ENCODE assay signal across 8 cellular contexts in the genomic region with DNA sequence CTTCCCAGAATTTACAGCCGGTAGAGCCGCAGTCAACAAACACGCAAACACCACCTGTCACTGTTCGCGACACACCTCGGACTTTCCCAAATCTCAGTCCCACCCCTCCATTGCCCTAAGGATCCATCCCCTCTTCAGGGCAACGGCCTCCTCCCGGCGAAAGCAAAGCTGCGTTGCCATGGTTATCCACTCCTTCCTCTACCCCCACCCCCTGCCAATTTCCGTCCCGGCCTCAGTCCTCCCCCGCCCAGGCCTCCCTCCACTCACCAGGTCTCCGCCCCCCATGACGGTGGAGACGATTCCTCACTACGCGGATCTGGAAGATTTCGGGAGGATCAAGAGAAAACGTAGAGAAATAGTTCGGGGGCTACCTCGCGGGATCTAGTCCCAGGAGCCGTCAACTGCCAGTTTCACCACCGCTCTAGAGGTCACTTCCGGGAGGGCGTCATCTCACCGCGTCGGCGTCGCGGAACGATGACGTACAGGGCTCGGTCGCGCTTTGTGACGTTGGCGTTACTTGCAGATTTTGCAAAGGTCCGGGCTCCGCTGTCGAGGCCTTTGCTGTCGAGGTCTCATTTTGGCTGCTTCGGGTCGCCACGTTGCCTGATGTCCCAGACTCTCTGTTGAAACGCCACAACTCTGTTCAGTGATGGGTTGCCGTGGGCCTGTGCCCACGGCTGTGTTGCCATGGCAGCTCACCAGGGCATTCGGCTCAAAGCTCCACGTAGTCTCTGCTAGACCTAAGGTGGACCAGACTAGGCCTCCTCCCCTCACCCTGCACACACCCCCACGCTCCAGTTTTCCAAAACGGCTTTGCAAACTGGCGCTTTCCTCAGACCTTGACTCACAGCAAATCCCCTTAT.
DNase-seq lines count a peak whose midpoint lies in the region; FAIRE-seq and TF ChIP-seq lines count a peak whose summit lies in the region.

A gene (minus strand): TSS at position 423 of the 863 bp plus-strand sequence. CDS start 138 bp downstream, at position 285.

- no peaks in the 10 kb centered on the region; the same call in 1 of the 2 replicates for H4K20me1 ChIP-seq in DOHH2 (ENCODE audit: control insufficient read depth, insufficient read depth, low read depth, low read length)
- H4K20me1 ChIP-seq in MM.1S (ENCODE audit: insufficient read depth, low read length), result no peaks in the 10 kb centered on the region; the same call in 1 of the 2 replicates

- peaks cover 18% of the 10 kb centered on the region for H3K4me1 ChIP-seq in DOHH2 (ENCODE audit: control insufficient read depth, low read length)
- H3K4me1 ChIP-seq in MM.1S (ENCODE audit: low read length), result peaks cover 9% of the 10 kb centered on the region

- H3K4me3 ChIP-seq in DOHH2 (ENCODE audit: low read length) (peak within 1 kb of the TSS; percentile 87), MM.1S (ENCODE audit: low read length) (peak within 1 kb of the TSS; percentile 97)

- H3K79me2 ChIP-seq in DOHH2 (ENCODE audit: control insufficient read depth, low read length), result peaks cover 48% of the 10 kb centered on the region
- H3K79me2 ChIP-seq in MM.1S (ENCODE audit: low read length), result peaks cover 51% of the 10 kb centered on the region

- H3K9me2 ChIP-seq in DOHH2 (replicated peaks; ENCODE audit: control insufficient read depth, low read length) (no peaks in the 10 kb centered on the region), MM.1S (replicated peaks; ENCODE audit: insufficient read depth, low read length) (no peaks in the 10 kb centered on the region)

- TF ChIP-seq POLR2A in H54 (IDR thresholded peaks at IDR 0.05; ENCODE audit: low read depth, low read length), result peak; percentile 62

- H3K4me2 ChIP-seq in DOHH2 (ENCODE audit: low read length) (peak within 1 kb of the TSS; percentile 68), MM.1S (ENCODE audit: low read depth, low read length) (peak within 1 kb of the TSS; percentile 84)

- peaks cover 10% of the 10 kb centered on the region for H3K36me3 Mint-ChIP-seq in nephron progenitor cell (ENCODE audit: low read depth)
- peaks cover 18% of the 10 kb centered on the region for H3K36me3 Mint-ChIP-seq in stimulated activated naive CD8-positive, alpha-beta T cell treated with anti-CD3 and anti-CD28 coated beads, Interleukin-15, Interleukin-2, amounts not matched to agents 100 ng/mL and 50 ng/mL, for 24 hours (ENCODE audit: low read depth)

- no peak for FAIRE-seq in H54 (lab: Jason Lieb, UNC)

- DNase-seq in H54 (ENCODE audit: insufficient read length, low spot score), result peak; percentile 76
- DNase-seq in MM.1S, result peak; percentile 97
- peak; percentile 88 for DNase-seq in SHP77 treated with DMSO at 0.1 percent for 48 hours (lab: John Stamatoyannopoulos, UW)
- DNase-seq in activated effector memory CD4-positive, alpha-beta T cell treated with anti-CD3 and anti-CD28 coated beads, Interleukin-2, amount 50 U/mL, for 16 hours, result peak; percentile 99
- DNase-seq in fibroblast of the conjunctiva (ENCODE audit: low read depth), result peak; percentile 89
- DNase-seq in nephron progenitor cell, result peak; percentile 97

- H3K27me3 ChIP-seq in DOHH2 (ENCODE audit: control insufficient read depth, low read length) (no peaks in the 10 kb centered on the region), MM.1S (replicated peaks; ENCODE audit: insufficient read depth, low read length) (no peaks in the 10 kb centered on the region)

- H3K27me3 Mint-ChIP-seq in nephron progenitor cell (ENCODE audit: low read depth, poor library complexity), result peaks cover 16% of the 10 kb centered on the region
- H3K27me3 Mint-ChIP-seq in stimulated activated naive CD8-positive, alpha-beta T cell treated with anti-CD3 and anti-CD28 coated beads, Interleukin-15, Interleukin-2, amounts not matched to agents 100 ng/mL and 50 ng/mL, for 24 hours, result no peaks in the 10 kb centered on the region

- H3K27ac Mint-ChIP-seq in nephron progenitor cell, result peak within 1 kb of the TSS; percentile 100
- H3K27ac Mint-ChIP-seq in stimulated activated naive CD8-positive, alpha-beta T cell treated with anti-CD3 and anti-CD28 coated beads, Interleukin-15, Interleukin-2, amounts not matched to agents 100 ng/mL and 50 ng/mL, for 24 hours, result peak within 1 kb of the TSS; percentile 100

- no peaks in the 10 kb centered on the region; the same call in 1 of the 2 replicates for H3F3A ChIP-seq in DOHH2 (ENCODE audit: control insufficient read depth, insufficient read depth)
- H3F3A ChIP-seq in MM.1S (ENCODE audit: insufficient read depth, low read length), result no peaks in the 10 kb centered on the region

- no peak for TF ChIP-seq CTCF in DOHH2 (IDR thresholded peaks at IDR 0.05; ENCODE audit: low read depth, low read length, poor library complexity, severe bottlenecking)
- TF ChIP-seq CTCF in MM.1S (IDR thresholded peaks at IDR 0.05; ENCODE audit: low read length), result no peak
- no peak for TF ChIP-seq CTCF in nephron progenitor cell (IDR thresholded peaks at IDR 0.05)

- H3K9me3 ChIP-seq in DOHH2 (ENCODE audit: control insufficient read depth, insufficient read depth, low read length) (no peaks in the 10 kb centered on the region), MM.1S (replicated peaks; ENCODE audit: insufficient read depth, low read length) (no peaks in the 10 kb centered on the region)

- peaks cover 31% of the 10 kb centered on the region for H3K4me1 Mint-ChIP-seq in nephron progenitor cell
- H3K4me1 Mint-ChIP-seq in stimulated activated naive CD8-positive, alpha-beta T cell treated with anti-CD3 and anti-CD28 coated beads, Interleukin-15, Interleukin-2, amounts not matched to agents 100 ng/mL and 50 ng/mL, for 24 hours (ENCODE audit: low read depth), result peaks cover 33% of the 10 kb centered on the region

- peak within 1 kb of the TSS; percentile 64 for H2AFZ ChIP-seq in MM.1S (ENCODE audit: low read length)

- H3K36me3 ChIP-seq in DOHH2 (ENCODE audit: control insufficient read depth, low read length) (peaks cover 12% of the 10 kb centered on the region), MM.1S (replicated peaks; ENCODE audit: insufficient read depth, low read length) (0 out of 2 replicates have a peak, but pooled peaks cover 3% of the 10 kb centered on the region)

- H3K9ac ChIP-seq in MM.1S (ENCODE audit: low read length), result peak within 1 kb of the TSS; percentile 94

- H3K4me3 Mint-ChIP-seq in nephron progenitor cell, result peak within 1 kb of the TSS; percentile 99
- peak within 1 kb of the TSS; percentile 98 for H3K4me3 Mint-ChIP-seq in stimulated activated naive CD8-positive, alpha-beta T cell treated with anti-CD3 and anti-CD28 coated beads, Interleukin-15, Interleukin-2, amounts not matched to agents 100 ng/mL and 50 ng/mL, for 24 hours

- no peaks in the 10 kb centered on the region for H3K9me3 Mint-ChIP-seq in nephron progenitor cell
- H3K9me3 Mint-ChIP-seq in stimulated activated naive CD8-positive, alpha-beta T cell treated with anti-CD3 and anti-CD28 coated beads, Interleukin-15, Interleukin-2, amounts not matched to agents 100 ng/mL and 50 ng/mL, for 24 hours, result no peaks in the 10 kb centered on the region

- H3K27ac ChIP-seq in DOHH2 (ENCODE audit: low read depth, low read length) (peak within 1 kb of the TSS; percentile 69), MM.1S (ENCODE audit: low read length) (peak within 1 kb of the TSS; percentile 91)

Comparison
In these comparisons a context has a peak if more than half of its experiments do, and no peak if none do; other contexts are left out.
1. Peak in every context shown above with its lines: DNase-seq, H3K4me3 ChIP-seq and H3K27ac ChIP-seq.